1 cellular context compared by ENCODE assay signal in the genomic region with DNA sequence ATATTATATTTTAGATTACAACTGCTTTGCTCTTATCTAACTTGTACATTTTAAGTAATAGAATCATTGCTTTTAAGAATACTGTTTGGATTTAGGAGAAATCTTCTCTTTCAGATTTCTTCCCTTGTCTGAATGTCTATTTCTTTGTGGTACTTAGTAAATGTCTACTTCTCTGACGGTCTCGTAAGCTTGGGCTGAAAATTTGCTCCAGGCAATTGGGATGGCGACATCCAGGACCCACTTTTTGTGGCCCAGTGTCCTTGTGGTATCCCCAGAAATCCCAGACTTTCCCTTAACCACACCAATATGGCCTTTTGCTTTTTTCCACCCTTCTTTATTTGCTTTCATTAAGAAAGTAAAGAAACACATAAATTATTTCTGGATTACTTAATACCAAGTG.
TF ChIP-seq lines count a peak whose summit lies in the region.

No MANE protein-coding gene starts in this region.

TF ChIP-seq in IMR-90, 13 proteins besides CTCF, POLR2A, EP300 and RAD21:
- TF ChIP-seq CEBPB (IDR thresholded peaks at IDR 0.05; ENCODE audit: low read depth, low read length) (no peak), SMC3 (IDR thresholded peaks at IDR 0.05; ENCODE audit: low read depth, low read length) (no peak), FOS (IDR thresholded peaks at IDR 0.05; ENCODE audit: low read depth, low read length) (no peak), MXI1 (IDR thresholded peaks at IDR 0.05; ENCODE audit: borderline replicate concordance, low read depth, low read length) (no peak), RFX5 (IDR thresholded peaks at IDR 0.05; ENCODE audit: low read depth, low read length) (no peak), MAFK (IDR thresholded peaks at IDR 0.05; ENCODE audit: low read depth, low read length) (no peak), CHD1 (IDR thresholded peaks at IDR 0.05; ENCODE audit: low read depth, low read length) (no peak), BHLHE40 (IDR thresholded peaks at IDR 0.05; ENCODE audit: low read depth, low read length) (no peak), NFE2L2 (IDR thresholded peaks at IDR 0.05; ENCODE audit: low read depth, low read length) (no peak), RCOR1 (IDR thresholded peaks at IDR 0.05; ENCODE audit: insufficient replicate concordance, low read length) (no peak), MAZ (IDR thresholded peaks at IDR 0.05; ENCODE audit: borderline replicate concordance, low read depth, low read length) (no peak)
- TF ChIP-seq, protein P1, sequence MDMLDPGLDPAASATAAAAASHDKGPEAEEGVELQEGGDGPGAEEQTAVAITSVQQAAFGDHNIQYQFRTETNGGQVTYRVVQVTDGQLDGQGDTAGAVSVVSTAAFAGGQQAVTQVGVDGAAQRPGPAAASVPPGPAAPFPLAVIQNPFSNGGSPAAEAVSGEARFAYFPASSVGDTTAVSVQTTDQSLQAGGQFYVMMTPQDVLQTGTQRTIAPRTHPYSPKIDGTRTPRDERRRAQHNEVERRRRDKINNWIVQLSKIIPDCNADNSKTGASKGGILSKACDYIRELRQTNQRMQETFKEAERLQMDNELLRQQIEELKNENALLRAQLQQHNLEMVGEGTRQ (IDR thresholded peaks at IDR 0.05; ENCODE audit: low read depth, low read length), result no peak
- TF ChIP-seq, protein P2, sequence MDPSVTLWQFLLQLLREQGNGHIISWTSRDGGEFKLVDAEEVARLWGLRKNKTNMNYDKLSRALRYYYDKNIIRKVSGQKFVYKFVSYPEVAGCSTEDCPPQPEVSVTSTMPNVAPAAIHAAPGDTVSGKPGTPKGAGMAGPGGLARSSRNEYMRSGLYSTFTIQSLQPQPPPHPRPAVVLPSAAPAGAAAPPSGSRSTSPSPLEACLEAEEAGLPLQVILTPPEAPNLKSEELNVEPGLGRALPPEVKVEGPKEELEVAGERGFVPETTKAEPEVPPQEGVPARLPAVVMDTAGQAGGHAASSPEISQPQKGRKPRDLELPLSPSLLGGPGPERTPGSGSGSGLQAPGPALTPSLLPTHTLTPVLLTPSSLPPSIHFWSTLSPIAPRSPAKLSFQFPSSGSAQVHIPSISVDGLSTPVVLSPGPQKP (IDR thresholded peaks at IDR 0.05; ENCODE audit: borderline replicate concordance, low read depth, low read length), result no peak
